Comparison of ENCODE assay signal across 10 cellular contexts in genomic region chr14:73724696-73725095, GRCh38. TPM values are rescaled to one million over a fixed set of nuclear protein-coding genes. Genes with fewer than 3 reads are reported as not detected.
DNase-seq lines count a peak whose midpoint lies in the region; ATAC-seq, FAIRE-seq and TF ChIP-seq lines count a peak whose summit lies in the region.
"Had no signal": no experiment of that assay in that cellular context is flagged by ENCODE, and none has a peak within 500 bp of the region (broad histone marks: within the 10 kb centered on the region; RNA-seq: fewer than 3 reads in every experiment).

No MANE protein-coding gene starts in this region.

- H3K9me3 ChIP-seq in muscle layer of duodenum (ENCODE audit: control insufficient read depth in 1 of 2, low read length in 2 of 2): no peaks in the 10 kb centered on the region
- no peaks in the 10 kb centered on the region for H3K9me3 ChIP-seq in tibial nerve

- TF ChIP-seq CTCF in brain (conservative IDR thresholded peaks at IDR 0.05) (no peak), tibial nerve (IDR thresholded peaks at IDR 0.05) (no peak)

- peak overlapping the region; percentile 82 for H3K27ac ChIP-seq in muscle layer of duodenum (ENCODE audit: low read length)
- H3K27ac ChIP-seq in tibial nerve: peak overlapping the region; percentile 63 to 88 (median 82)

- no peak for DNase-seq in activated T-cell treated with anti-CD3 and anti-CD28 coated beads, Interleukin-2, amount 50 U/mL, for 24 hours
- DNase-seq in activated T-cell treated with anti-CD3 and anti-CD28 coated beads for 4 hours (no peak), tibial nerve (ENCODE audit: low spot score in 2 of 2) (no peak), RCC 7860 (ENCODE audit: low spot score) (no peak), OCI-M1 (lab: John Stamatoyannopoulos, UW) (no peak)
- DNase-seq: NCI-H1930; stimulated activated CD4-positive, alpha-beta T cell treated with anti-CD3 and anti-CD28 coated beads, Interleukin-15, amount 100 ng/mL, for 24 hours had no signal

- H3K9me3 Mint-ChIP-seq in activated T-cell treated with anti-CD3 and anti-CD28 coated beads, Interleukin-2, amount 50 U/mL, for 24 hours: no peaks in the 10 kb centered on the region
- no peaks in the 10 kb centered on the region for H3K9me3 Mint-ChIP-seq in brain

- no peaks in the 10 kb centered on the region for H3K27me3 Mint-ChIP-seq in activated T-cell treated with anti-CD3 and anti-CD28 coated beads, Interleukin-2, amount 50 U/mL, for 24 hours
- no peaks in the 10 kb centered on the region for H3K27me3 Mint-ChIP-seq in brain

- TF ChIP-seq EP300 in tibial nerve (IDR thresholded peaks at IDR 0.05): no peak

- no peak overlapping the region for H3K4me3 Mint-ChIP-seq in activated T-cell treated with anti-CD3 and anti-CD28 coated beads, Interleukin-2, amount 50 U/mL, for 24 hours
- peak overlapping the region in 1 of 5 experiments; percentile 49 for H3K4me3 Mint-ChIP-seq in brain

- H3K4me3 ChIP-seq in muscle layer of duodenum (ENCODE audit: low read depth in 1 of 2, low read length in 2 of 2) (no peak overlapping the region), tibial nerve (no peak overlapping the region)

- ATAC-seq in HG03457 (IDR thresholded peaks at IDR 0.05; ENCODE audit: unreplicated experiment): no peak

- peaks cover 98% of the 10 kb centered on the region for H3K36me3 Mint-ChIP-seq in activated T-cell treated with anti-CD3 and anti-CD28 coated beads, Interleukin-2, amount 50 U/mL, for 24 hours (ENCODE audit: low read depth)
- H3K36me3 Mint-ChIP-seq in brain: peaks cover 72% of the 10 kb centered on the region

- H3K4me1 ChIP-seq in muscle layer of duodenum (ENCODE audit: control insufficient read depth in 1 of 2, insufficient read depth in 2 of 2, low read length in 2 of 2) (peaks cover 32 to 63% of the 10 kb centered on the region in 2 donors), tibial nerve (peaks cover 0 to 83% (median 53%) of the 10 kb centered on the region in 4 donors)

- no peaks in the 10 kb centered on the region for H3K27me3 ChIP-seq in muscle layer of duodenum (ENCODE audit: low read depth, low read length)
- no peaks in the 10 kb centered on the region for H3K27me3 ChIP-seq in tibial nerve

- H3K27ac Mint-ChIP-seq in activated T-cell treated with anti-CD3 and anti-CD28 coated beads, Interleukin-2, amount 50 U/mL, for 24 hours: peak overlapping the region; percentile 87
- H3K27ac Mint-ChIP-seq in brain: peak overlapping the region; percentile 31 to 91 (median 83)

- no peak for TF ChIP-seq POLR2A in tibial nerve (IDR thresholded peaks at IDR 0.05)

- 56 to 66% methylated on average over 2 of the region's 2 CpGs for WGBS in tibial nerve, 2 donors

- H3K4me1 Mint-ChIP-seq in activated T-cell treated with anti-CD3 and anti-CD28 coated beads, Interleukin-2, amount 50 U/mL, for 24 hours (ENCODE audit: low read depth): peaks cover 53% of the 10 kb centered on the region
- peaks cover 43% of the 10 kb centered on the region for H3K4me1 Mint-ChIP-seq in brain

- no peak for FAIRE-seq in RCC 7860 (lab: Jason Lieb, UNC)

- peaks cover 68 to 77% of the 10 kb centered on the region in 2 donors for H3K36me3 ChIP-seq in muscle layer of duodenum (ENCODE audit: control insufficient read depth in 1 of 2, insufficient read depth in 2 of 2, low read length in 2 of 2)
- H3K36me3 ChIP-seq in tibial nerve: peaks cover 2 to 76% (median 41%) of the 10 kb centered on the region in 3 donors

RNA-seq across cellular contexts. Expression of gene PNMA1, which starts 10.5 kb away (rescaled TPM):
- polyA plus RNA-seq in brain (ENCODE audit: insufficient read depth, low read depth, low replicate concordance): 135 TPM
- total RNA-seq in tibial nerve: 10 to 100 TPM; 21.2 to 43.5 (median 34.2) TPM
